In the genomic region with DNA sequence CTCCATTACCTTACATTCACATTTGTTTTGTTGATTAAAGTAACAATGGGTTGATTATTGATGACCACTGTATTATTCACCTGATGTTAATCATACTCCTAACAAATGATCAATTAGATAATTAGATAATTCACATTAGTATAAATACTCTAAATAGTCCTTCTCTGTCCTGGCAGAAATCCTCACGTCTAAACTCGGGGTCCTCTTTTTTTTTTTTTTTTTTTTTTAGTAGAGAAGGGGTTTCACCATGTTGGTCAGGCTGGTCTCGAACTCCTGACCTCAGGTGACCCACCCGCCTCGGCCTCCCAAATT, we compare ENCODE assay signal across 9 cellular contexts. TPM values are rescaled to one million over a fixed set of nuclear protein-coding genes. Genes with fewer than 3 reads are reported as not detected.
A peak's percentile ranks its signal among the peaks of the same experiment; 100 is the strongest.
DNase-seq lines count a peak whose midpoint lies in the region; ATAC-seq and TF ChIP-seq lines count a peak whose summit lies in the region.
"Not testable (repeated sequence)": the region's sequence is repeated elsewhere in the genome, so short reads cannot be mapped to it uniquely, and the experiment has no call there.
"Had no signal": no experiment of that assay in that cellular context is flagged by ENCODE, and none has a peak within 500 bp of the region (broad histone marks: within the 10 kb centered on the region; RNA-seq: fewer than 3 reads in every experiment).

No MANE protein-coding gene starts in this region.

- peak overlapping the region in 1 of 3 donors; percentile 57 for H3K27ac Mint-ChIP-seq in CD4-positive, CD25-positive, alpha-beta regulatory T cell

- intact Hi-C loops in right lobe of liver (cut with DNase I); upper lobe of right lung (cut with DNase I): not testable (repeated sequence)

- H3K4me3 ChIP-seq in CD4-positive, CD25-positive, alpha-beta regulatory T cell (ENCODE audit: low read depth, low read length) = peak overlapping the region; percentile 62
- H3K4me3 ChIP-seq in HFF-Myc (replicated peaks; ENCODE audit: low read depth, low read length) (peak overlapping the region; percentile 64), RWPE2 (ENCODE audit: severe bottlenecking) (peak overlapping the region; percentile 92), brain microvascular endothelial cell (ENCODE audit: low read depth, low read length) (peak overlapping the region; percentile 85), fibroblast of the aortic adventitia (ENCODE audit: low read depth, low read length) (peak overlapping the region; percentile 83), right lobe of liver (peak overlapping the region; percentile 82 to 87 (median 85)), retinal pigment epithelial cell (ENCODE audit: low read length) (peak overlapping the region; percentile 84), upper lobe of right lung (peak overlapping the region; percentile 88)

- not testable (repeated sequence) for TF ChIP-seq CTCF in HFF-Myc (IDR thresholded peaks at IDR 0.05; ENCODE audit: low read depth, low read length, missing control alignments); RWPE2 (IDR thresholded peaks at IDR 0.05; ENCODE audit: poor library complexity, severe bottlenecking); brain microvascular endothelial cell (IDR thresholded peaks at IDR 0.05; ENCODE audit: low read depth, low read length, missing control alignments); fibroblast of the aortic adventitia (IDR thresholded peaks at IDR 0.05; ENCODE audit: insufficient read depth, low read length); right lobe of liver (IDR thresholded peaks at IDR 0.05); retinal pigment epithelial cell (conservative IDR thresholded peaks at IDR 0.05; ENCODE audit: low read depth, low read length); upper lobe of right lung (IDR thresholded peaks at IDR 0.05)

- not testable (repeated sequence) for H3K9me3 Mint-ChIP-seq in CD4-positive, CD25-positive, alpha-beta regulatory T cell

- H3K9me3 ChIP-seq in CD4-positive, CD25-positive, alpha-beta regulatory T cell (ENCODE audit: control insufficient read depth in 2 of 2, low read length in 2 of 2); RWPE2 (ENCODE audit: severe bottlenecking); right lobe of liver; upper lobe of right lung: not testable (repeated sequence)

- WGBS in right lobe of liver (ENCODE audit: insufficient coverage, low coverage, low lambda C conversion rate, missing lambda C conversion rate) = 0% methylated on average over 4 of the region's 5 CpGs

- H3K36me3 Mint-ChIP-seq in CD4-positive, CD25-positive, alpha-beta regulatory T cell = not testable (repeated sequence)

- H3K27me3 Mint-ChIP-seq in CD4-positive, CD25-positive, alpha-beta regulatory T cell = not testable (repeated sequence)

- H3K27me3 ChIP-seq in CD4-positive, CD25-positive, alpha-beta regulatory T cell (ENCODE audit: control insufficient read depth, insufficient read depth, low read length); RWPE2 (ENCODE audit: insufficient read depth, poor library complexity, severe bottlenecking); brain microvascular endothelial cell (replicated peaks); right lobe of liver; upper lobe of right lung: not testable (repeated sequence)

- not testable (repeated sequence) for TF ChIP-seq POLR2A in right lobe of liver (IDR thresholded peaks at IDR 0.05)

- not testable (repeated sequence) for ATAC-seq in CD4-positive, CD25-positive, alpha-beta regulatory T cell (ENCODE audit: low read depth in 2 of 2); RWPE2 (ENCODE audit: low read depth); right lobe of liver; upper lobe of right lung

- H3K36me3 ChIP-seq in CD4-positive, CD25-positive, alpha-beta regulatory T cell (ENCODE audit: control insufficient read depth, insufficient read depth, low read length); RWPE2 (ENCODE audit: low read depth); brain microvascular endothelial cell (replicated peaks); right lobe of liver; upper lobe of right lung: not testable (repeated sequence)

- not testable (repeated sequence) for DNase-seq in CD4-positive, CD25-positive, alpha-beta regulatory T cell; HFF-Myc (ENCODE audit: extremely low read depth, low read depth); RWPE2 (ENCODE audit: low spot score); brain microvascular endothelial cell; fibroblast of the aortic adventitia (ENCODE audit: low read depth); right lobe of liver; retinal pigment epithelial cell (ENCODE audit: low read depth); upper lobe of right lung

- peak overlapping the region in 1 of 4 donors; percentile 57 for H3K4me3 Mint-ChIP-seq in CD4-positive, CD25-positive, alpha-beta regulatory T cell

- peaks cover 20% of the 10 kb centered on the region for H3K4me1 ChIP-seq in CD4-positive, CD25-positive, alpha-beta regulatory T cell (ENCODE audit: control insufficient read depth, insufficient read depth, low read length, poor library complexity, severe bottlenecking)
- not testable (repeated sequence) for H3K4me1 ChIP-seq in RWPE2 (ENCODE audit: insufficient read depth, poor library complexity, severe bottlenecking); right lobe of liver; upper lobe of right lung

- H3K4me1 Mint-ChIP-seq in CD4-positive, CD25-positive, alpha-beta regulatory T cell = peaks cover 9 to 21% (median 14%) of the 10 kb centered on the region in 4 donors

- in situ Hi-C loops in brain microvascular endothelial cell (cut with HindIII; ENCODE audit: low pct_ligation_motif_present, low sequenced_read_pairs) = not testable (repeated sequence)

- peak overlapping the region; percentile 89 for H3K27ac ChIP-seq in CD4-positive, CD25-positive, alpha-beta regulatory T cell (ENCODE audit: insufficient read depth, low read length, poor library complexity, severe bottlenecking)
- H3K27ac ChIP-seq in RWPE2 (ENCODE audit: poor library complexity, severe bottlenecking) = not testable (repeated sequence)
- H3K27ac ChIP-seq in brain microvascular endothelial cell (peak overlapping the region; percentile 79), right lobe of liver (peak overlapping the region in 1 of 3 donors; percentile 61), upper lobe of right lung (peak overlapping the region; percentile 97)

RNA-seq across cellular contexts. Expression of a gene that starts 0.4 kb away (rescaled TPM):
- 73.4 TPM for total RNA-seq in CD4-positive, CD25-positive, alpha-beta regulatory T cell
- polyA plus RNA-seq in CD4-positive, CD25-positive, alpha-beta regulatory T cell = 10 to 100 TPM; 19.7 to 30.9 (median 20.6) TPM
- total RNA-seq in fibroblast of the aortic adventitia (ENCODE audit: low replicate concordance) = 36.4 and 38.5 TPM in 2 replicates
- 10 to 100 TPM in 2 of 6 experiments, 1 to 10 TPM in 4; 7.2 to 11.2 (median 8.6) TPM for total RNA-seq in right lobe of liver
- total RNA-seq in upper lobe of right lung = 25.2 TPM

RNA-seq across cellular contexts. Expression of a gene that starts 11.2 kb away (rescaled TPM):
- 6.9 TPM for total RNA-seq in CD4-positive, CD25-positive, alpha-beta regulatory T cell
- 1 to 10 TPM; 1.1 to 2.0 (median 1.4) TPM for polyA plus RNA-seq in CD4-positive, CD25-positive, alpha-beta regulatory T cell
- total RNA-seq in fibroblast of the aortic adventitia (ENCODE audit: low replicate concordance) (33.4 and 50.0 TPM in 2 replicates), right lobe of liver (10 to 100 TPM; 19.2 to 42.8 (median 23.7) TPM), upper lobe of right lung (28.9 TPM)
- total RNA-seq: activated B cell treated with CpG ODN at 0.5 μM for 24 hours had no signal

RNA-seq across cellular contexts. Expression of a gene that starts 36.1 kb away (rescaled TPM):
- 7.2 TPM for total RNA-seq in CD4-positive, CD25-positive, alpha-beta regulatory T cell
- polyA plus RNA-seq in CD4-positive, CD25-positive, alpha-beta regulatory T cell = 1 to 10 TPM; 1.2 to 2.8 (median 1.9) TPM
- total RNA-seq in fibroblast of the aortic adventitia (ENCODE audit: low replicate concordance) (5.1 and 8.5 TPM in 2 replicates), right lobe of liver (1 to 10 TPM in 5 of 6 experiments, under 1 TPM in 1; 0.75 to 2.9 (median 2.1) TPM), upper lobe of right lung (8.2 TPM)
